In the genomic region with DNA sequence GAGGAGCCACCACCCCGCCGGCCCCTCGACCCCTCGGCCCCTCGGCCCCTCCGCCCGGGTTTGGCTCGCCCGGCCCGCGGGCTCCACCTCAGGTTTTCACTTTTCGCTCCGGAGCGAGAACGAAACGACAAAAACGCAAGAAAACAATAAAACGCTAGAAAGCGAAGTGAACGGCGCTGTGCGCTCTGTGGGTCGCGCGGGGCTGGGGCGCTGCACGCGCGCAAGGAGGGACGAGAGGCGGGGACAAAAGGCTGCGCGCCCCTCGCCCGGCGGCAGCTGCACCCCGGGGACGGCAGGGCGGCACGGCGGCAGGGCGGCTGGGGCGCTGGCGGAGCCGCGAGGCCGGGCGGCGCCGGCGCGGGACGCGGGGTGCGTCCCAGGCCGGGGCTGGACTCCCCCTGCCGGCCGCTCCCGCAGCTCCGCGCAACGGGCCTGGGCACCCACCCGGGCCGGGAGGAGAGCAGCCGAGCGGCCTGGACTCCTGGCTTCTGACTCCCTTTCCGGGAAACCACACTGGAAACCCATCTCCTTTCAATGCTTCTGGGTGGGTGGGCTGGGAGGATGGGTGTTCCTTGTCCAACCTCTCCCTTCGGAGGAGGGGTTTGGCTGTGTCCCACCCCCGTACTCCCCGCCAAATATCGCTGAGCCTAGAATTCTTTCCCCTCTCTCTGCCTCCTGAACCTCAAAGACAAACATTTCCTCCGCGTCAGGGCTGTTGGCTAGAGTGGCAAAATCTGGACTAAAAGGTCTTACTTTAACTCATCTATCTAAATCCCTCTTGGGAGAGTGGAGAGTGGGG, we compare ENCODE assay signal across 8 cellular contexts.
DNase-seq lines count a peak whose midpoint lies in the region; ATAC-seq and TF ChIP-seq lines count a peak whose summit lies in the region.

No MANE protein-coding gene starts in this region.

- H3K27ac Mint-ChIP-seq in stimulated activated effector memory CD8-positive, alpha-beta T cell treated with anti-CD3 and anti-CD28 coated beads, Interleukin-12 subunit alpha, Interleukin-12 subunit beta, amount 100 ng/mL, for 72 hours = no peak overlapping the region

- no peaks in the 10 kb centered on the region for H3K9me3 Mint-ChIP-seq in stimulated activated effector memory CD8-positive, alpha-beta T cell treated with anti-CD3 and anti-CD28 coated beads, Interleukin-12 subunit alpha, Interleukin-12 subunit beta, amount 100 ng/mL, for 72 hours

- H3K4me3 ChIP-seq in SK-N-MC (peak overlapping the region; percentile 80), cardiac fibroblast (replicated peaks in 1 of 2; ENCODE audit: low read depth in 2 of 2, low read length in 2 of 2) (peak overlapping the region; percentile 49 to 52)

- DNase-seq in DMS114 treated with DMSO at 0.1 percent for 48 hours (lab: John Stamatoyannopoulos, UW; ENCODE audit: unreplicated experiment) (peak; percentile 43), HCEC 1CT (peak; percentile 69), SK-N-MC (ENCODE audit: low read depth, low spot score) (no peak), cardiac fibroblast (ENCODE audit: low read depth in 2 of 2) (peak; percentile 69 to 79), NAMALWA (ENCODE audit: low spot score) (no peak)
- peak in 1 of 2 donors; percentile 72 for DNase-seq in stimulated activated effector memory CD8-positive, alpha-beta T cell treated with anti-CD3 and anti-CD28 coated beads, Interleukin-12 subunit alpha, Interleukin-12 subunit beta, amount 100 ng/mL, for 72 hours (ENCODE audit: low spot score in 2 of 2)

- H3K27ac ChIP-seq in SK-N-MC (no peak overlapping the region), layer of hippocampus (ENCODE audit: low read depth, low read length) (peak overlapping the region; percentile 65)

- no peaks in the 10 kb centered on the region for H3K36me3 ChIP-seq in SK-N-MC (ENCODE audit: insufficient read depth, low read length)

- peaks cover 21% of the 10 kb centered on the region for H3K4me1 Mint-ChIP-seq in stimulated activated effector memory CD8-positive, alpha-beta T cell treated with anti-CD3 and anti-CD28 coated beads, Interleukin-12 subunit alpha, Interleukin-12 subunit beta, amount 100 ng/mL, for 72 hours

- H3K27me3 ChIP-seq in layer of hippocampus (ENCODE audit: control insufficient read depth, insufficient read depth, low read length) = peaks cover 19% of the 10 kb centered on the region

- H3K36me3 Mint-ChIP-seq in stimulated activated effector memory CD8-positive, alpha-beta T cell treated with anti-CD3 and anti-CD28 coated beads, Interleukin-12 subunit alpha, Interleukin-12 subunit beta, amount 100 ng/mL, for 72 hours = no peaks in the 10 kb centered on the region

- H3K9ac ChIP-seq in SK-N-MC (ENCODE audit: insufficient read length) = peak overlapping the region; percentile 47

- H3K9me3 ChIP-seq in SK-N-MC (ENCODE audit: low read depth, low read length) = no peaks in the 10 kb centered on the region

- H3K4me3 Mint-ChIP-seq in stimulated activated effector memory CD8-positive, alpha-beta T cell treated with anti-CD3 and anti-CD28 coated beads, Interleukin-12 subunit alpha, Interleukin-12 subunit beta, amount 100 ng/mL, for 72 hours = peak overlapping the region; percentile 70

- peak; percentile 25 for TF ChIP-seq CTCF in cardiac fibroblast (IDR thresholded peaks at IDR 0.05; ENCODE audit: low read depth, low read length)

- ATAC-seq in stimulated activated effector memory CD8-positive, alpha-beta T cell treated with anti-CD3 and anti-CD28 coated beads, Interleukin-12 subunit alpha, Interleukin-12 subunit beta, amount 100 ng/mL, for 72 hours = peak; percentile 51
- no peak for ATAC-seq in GM21528 (IDR thresholded peaks at IDR 0.05; ENCODE audit: low FRiP score, unreplicated experiment)

Comparison
In these comparisons a context has a peak if more than half of its experiments do, and no peak if none do; other contexts are left out.
1. DNase-seq: peak in DMS114 treated with DMSO at 0.1 percent for 48 hours (single experiment), HCEC 1CT (single experiment) and cardiac fibroblast (2 of 2); none in SK-N-MC (single experiment) and NAMALWA (single experiment).